Comparison of ENCODE assay signal across 21 cellular contexts in genomic region chr3:49349617-49350114, GRCh38. TPM values are rescaled to one million over a fixed set of nuclear protein-coding genes. Genes with fewer than 3 reads are reported as not detected.
DNase-seq lines count a peak whose midpoint lies in the region; ATAC-seq and TF ChIP-seq lines count a peak whose summit lies in the region.
"Had no signal": no experiment of that assay in that cellular context is flagged by ENCODE, and none has a peak within 500 bp of the region (broad histone marks: within the 10 kb centered on the region; RNA-seq: fewer than 3 reads in every experiment).

No MANE protein-coding gene starts in this region.

- TF ChIP-seq CTCF in mucosa of descending colon (IDR thresholded peaks at IDR 0.05) (no peak), mesothelial cell of epicardium (IDR thresholded peaks at IDR 0.05; ENCODE audit: unreplicated experiment) (no peak), osteocyte (IDR thresholded peaks at IDR 0.05) (no peak)

- no peaks in the 10 kb centered on the region for H3K4me1 ChIP-seq in mucosa of descending colon (ENCODE audit: low read depth)

- H3K4me1 Mint-ChIP-seq in stimulated activated naive CD8-positive, alpha-beta T cell treated with anti-CD3 and anti-CD28 coated beads, Interleukin-15, Interleukin-2, amounts not matched to agents 100 ng/mL and 50 ng/mL, for 24 hours (ENCODE audit: low read depth), result peaks cover 32% of the 10 kb centered on the region
- H3K4me1 Mint-ChIP-seq in mesothelial cell of epicardium, result peaks cover 3% of the 10 kb centered on the region
- peaks cover 31% of the 10 kb centered on the region for H3K4me1 Mint-ChIP-seq in osteocyte (ENCODE audit: unreplicated experiment)

- no peaks in the 10 kb centered on the region for H3K9me3 Mint-ChIP-seq in stimulated activated naive CD8-positive, alpha-beta T cell treated with anti-CD3 and anti-CD28 coated beads, Interleukin-15, Interleukin-2, amounts not matched to agents 100 ng/mL and 50 ng/mL, for 24 hours
- H3K9me3 Mint-ChIP-seq in mesothelial cell of epicardium (no peaks in the 10 kb centered on the region), osteocyte (ENCODE audit: unreplicated experiment) (no peaks in the 10 kb centered on the region)
- H3K9me3 Mint-ChIP-seq: activated CD4-positive, alpha-beta memory T cell treated with anti-CD3 and anti-CD28 coated beads, Interleukin-2, amount 10 ng/mL, durations not matched to agents 7 days and 5 days; T-helper 2 cell treated with Interferon-gamma antibody and Interleukin-4, amounts not matched to agents 5 μg/mL and 100 μg/mL, for 36 hours had no signal

- H3K4me3 ChIP-seq in mucosa of descending colon, result no peak overlapping the region
- H3K4me3 ChIP-seq: adrenal gland, heart right ventricle, MG63, tibial nerve had no signal

- H3K36me3 Mint-ChIP-seq in stimulated activated naive CD8-positive, alpha-beta T cell treated with anti-CD3 and anti-CD28 coated beads, Interleukin-15, Interleukin-2, amounts not matched to agents 100 ng/mL and 50 ng/mL, for 24 hours (ENCODE audit: low read depth), result peaks cover 6% of the 10 kb centered on the region
- peaks cover 2% of the 10 kb centered on the region for H3K36me3 Mint-ChIP-seq in mesothelial cell of epicardium
- H3K36me3 Mint-ChIP-seq in osteocyte (ENCODE audit: unreplicated experiment), result peaks cover 2% of the 10 kb centered on the region

- no peaks in the 10 kb centered on the region for H3K27me3 Mint-ChIP-seq in stimulated activated naive CD8-positive, alpha-beta T cell treated with anti-CD3 and anti-CD28 coated beads, Interleukin-15, Interleukin-2, amounts not matched to agents 100 ng/mL and 50 ng/mL, for 24 hours
- H3K27me3 Mint-ChIP-seq in mesothelial cell of epicardium (ENCODE audit: low read depth) (no peaks in the 10 kb centered on the region), osteocyte (ENCODE audit: unreplicated experiment) (no peaks in the 10 kb centered on the region)
- H3K27me3 Mint-ChIP-seq: activated CD4-positive, alpha-beta memory T cell treated with anti-CD3 and anti-CD28 coated beads, Interleukin-2, amount 10 ng/mL, durations not matched to agents 7 days and 5 days; B cell had no signal

- no peaks in the 10 kb centered on the region for H3K9me3 ChIP-seq in mucosa of descending colon
- H3K9me3 ChIP-seq: adrenal gland, heart right ventricle, MG63, tibial nerve had no signal

- peak overlapping the region; percentile 19 for H3K27ac Mint-ChIP-seq in stimulated activated naive CD8-positive, alpha-beta T cell treated with anti-CD3 and anti-CD28 coated beads, Interleukin-15, Interleukin-2, amounts not matched to agents 100 ng/mL and 50 ng/mL, for 24 hours
- H3K27ac Mint-ChIP-seq in mesothelial cell of epicardium, result no peak overlapping the region
- no peak overlapping the region for H3K27ac Mint-ChIP-seq in osteocyte (ENCODE audit: unreplicated experiment)
- H3K27ac Mint-ChIP-seq: activated CD4-positive, alpha-beta memory T cell treated with anti-CD3 and anti-CD28 coated beads, Interleukin-2, amount 10 ng/mL, durations not matched to agents 7 days and 5 days; T-helper 2 cell treated with Interferon-gamma antibody and Interleukin-4, amounts not matched to agents 5 μg/mL and 100 μg/mL, for 36 hours had no signal

- DNase-seq in stimulated activated naive CD8-positive, alpha-beta T cell treated with anti-CD3 and anti-CD28 coated beads, Interleukin-15, Interleukin-2, amounts not matched to agents 100 U/mL and 50 U/mL, for 24 hours, result no peak
- DNase-seq in dermis blood vessel endothelial cell (peak; percentile 36), mucosa of descending colon (no peak), mesothelial cell of epicardium (ENCODE audit: low spot score in 2 of 2, unreplicated experiment in 2 of 2) (no peak), osteocyte (ENCODE audit: extremely low spot score, unreplicated experiment) (no peak), NCI-H2029 treated with DMSO at 0.1 percent for 48 hours (lab: John Stamatoyannopoulos, UW) (no peak)
- DNase-seq: activated CD4-positive, alpha-beta memory T cell treated with anti-CD3 and anti-CD28 coated beads, Interleukin-2, amount 10 ng/mL, durations not matched to agents 7 days and 5 days; activated naive CD4-positive, alpha-beta T cell; adrenal gland; cortex of kidney; heart right ventricle; MG63; NCI-H1417; NCI-H510A treated with DMSO at 0.1 percent for 48 hours; stimulated activated CD4-positive, alpha-beta T cell treated with anti-CD3 and anti-CD28 coated beads, Interleukin-2, amount 100 ng/mL, for 24 hours; stimulated activated naive CD4-positive, alpha-beta T cell treated with Interleukin-2 at 50 U/mL for 16 hours had no signal

- no peak overlapping the region for H3K4me3 Mint-ChIP-seq in stimulated activated naive CD8-positive, alpha-beta T cell treated with anti-CD3 and anti-CD28 coated beads, Interleukin-15, Interleukin-2, amounts not matched to agents 100 ng/mL and 50 ng/mL, for 24 hours
- H3K4me3 Mint-ChIP-seq in mesothelial cell of epicardium (no peak overlapping the region), osteocyte (ENCODE audit: unreplicated experiment) (no peak overlapping the region)
- H3K4me3 Mint-ChIP-seq: activated CD4-positive, alpha-beta memory T cell treated with anti-CD3 and anti-CD28 coated beads, Interleukin-2, amount 10 ng/mL, durations not matched to agents 7 days and 5 days; B cell; T-helper 2 cell treated with Interferon-gamma antibody and Interleukin-4, amounts not matched to agents 5 μg/mL and 100 μg/mL, for 36 hours had no signal

- intact Hi-C loops in mucosa of descending colon (cut with DNase I, micrococcal nuclease), result no loop called here

- ATAC-seq in stimulated activated naive CD8-positive, alpha-beta T cell treated with anti-CD3 and anti-CD28 coated beads, Interleukin-15, Interleukin-2, amounts not matched to agents 100 U/mL and 50 U/mL, for 24 hours, result no peak
- ATAC-seq in mucosa of descending colon, result peak; percentile 31
- no peak for ATAC-seq in GM18505 (IDR thresholded peaks at IDR 0.05; ENCODE audit: unreplicated experiment)
- ATAC-seq: heart right ventricle had no signal

- H3K36me3 ChIP-seq in mucosa of descending colon (ENCODE audit: low read depth), result no peaks in the 10 kb centered on the region
- H3K36me3 ChIP-seq: adrenal gland, MG63, tibial nerve had no signal

- no peak for TF ChIP-seq POLR2A in GM18505 (IDR thresholded peaks at IDR 0.05; ENCODE audit: borderline replicate concordance, extremely low read depth, insufficient read depth, insufficient read length)

RNA-seq across cellular contexts. Expression of gene GPX1, which starts 8.5 kb away (rescaled TPM):
- total RNA-seq in dermis blood vessel endothelial cell (434 and 439 TPM in 2 replicates), mucosa of descending colon (100 to 1,000 TPM; 122 to 148 (median 144) TPM), mesothelial cell of epicardium (97.9 to 108 TPM (median 98.7 TPM) in 3 replicates), osteocyte (91.6 and 98.9 TPM in 2 replicates)

RNA-seq across cellular contexts. Expression of gene USP4, which starts 9.8 kb away (rescaled TPM):
- 28.8 and 29.7 TPM in 2 replicates for total RNA-seq in dermis blood vessel endothelial cell
- 10 to 100 TPM; 46.4 to 60.5 (median 58.9) TPM for total RNA-seq in mucosa of descending colon
- total RNA-seq in mesothelial cell of epicardium, result 53.1 to 55.3 TPM (median 54.5 TPM) in 3 replicates
- total RNA-seq in osteocyte, result 42.9 and 44.3 TPM in 2 replicates
